25 cellular contexts compared by ENCODE assay signal in the genomic region with DNA sequence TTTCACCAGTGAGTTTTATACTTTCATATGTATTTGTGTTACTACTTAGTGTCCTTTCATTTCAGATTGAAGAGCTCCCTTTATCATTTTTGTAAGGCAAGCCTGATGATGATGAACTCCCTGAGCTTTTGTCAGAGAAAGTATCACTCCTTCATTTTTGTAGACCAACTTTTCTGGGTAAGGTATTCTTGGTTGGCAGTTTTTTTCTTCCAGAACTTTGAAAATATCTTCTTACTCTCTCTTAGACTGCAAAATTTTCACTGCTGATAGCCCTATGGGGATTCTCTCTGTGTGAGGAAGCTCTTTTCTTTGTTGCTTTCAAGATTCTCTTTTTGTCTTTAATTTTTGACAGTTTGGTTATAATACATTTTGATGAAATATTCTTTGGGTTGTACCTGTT.
"Had no signal": no experiment of that assay in that cellular context is flagged by ENCODE, and none has a peak within 500 bp of the region (broad histone marks: within the 10 kb centered on the region; RNA-seq: fewer than 3 reads in every experiment).

No MANE protein-coding gene starts in this region.

- H3K9me3 ChIP-seq: neutrophil, pancreas, prostate gland, suprapubic skin, testis had no signal

- H3K27ac ChIP-seq: neutrophil, pancreas, prostate gland, skin epidermis, spleen, suprapubic skin, testis, tibial artery, transverse colon, upper lobe of right lung, uterus had no signal

- H3K4me3 ChIP-seq: pancreas, prostate gland, skin epidermis, smooth muscle cell, spleen, suprapubic skin, testis, tibial artery, transverse colon, upper lobe of right lung, uterus had no signal

- H3K36me3 ChIP-seq: neutrophil, prostate gland, uterus had no signal

- H3K4me1 ChIP-seq: pancreas, prostate gland, spleen, suprapubic skin, testis, tibial artery, transverse colon, upper lobe of right lung, uterus had no signal

- DNase-seq: naive thymus-derived CD8-positive, alpha-beta T cell; nephron progenitor cell; nucleus accumbens; pancreas; right cardiac atrium; spleen; stimulated activated CD4-positive, alpha-beta T cell treated with anti-CD3 and anti-CD28 coated beads, Interleukin-12 subunit alpha, Interleukin-12 subunit beta, amount 100 ng/mL, for 4 hours; stimulated activated CD4-positive, alpha-beta T cell treated with anti-CD3 and anti-CD28 coated beads, Interleukin-1b, Interleukin-23, amount 100 ng/mL, for 48 hours; stimulated activated CD4-positive, alpha-beta T cell treated with anti-CD3 and anti-CD28 coated beads, Interleukin-4, amount 100 ng/mL, for 1 hour; stimulated activated CD4-positive, alpha-beta T cell treated with anti-CD3 and anti-CD28 coated beads, Interleukin-4, amount 100 ng/mL, for 4 hours; stimulated activated CD8-positive, alpha-beta memory T cell treated with anti-CD3 and anti-CD28 coated beads, Interleukin-4, amount 100 ng/mL, for 48 hours; stimulated activated naive CD4-positive, alpha-beta T cell; stimulated activated naive CD8-positive, alpha-beta T cell treated with anti-CD3 and anti-CD28 coated beads, Interleukin-15, amount 100 ng/mL, for 72 hours; stimulated activated naive CD8-positive, alpha-beta T cell treated with anti-CD3 and anti-CD28 coated beads, Interleukin-15, Interleukin-2, amounts not matched to agents 100 U/mL and 50 U/mL, for 24 hours; substantia nigra; testis; tibial artery; transverse colon; upper lobe of right lung; uterus had no signal
